In the genomic region with DNA sequence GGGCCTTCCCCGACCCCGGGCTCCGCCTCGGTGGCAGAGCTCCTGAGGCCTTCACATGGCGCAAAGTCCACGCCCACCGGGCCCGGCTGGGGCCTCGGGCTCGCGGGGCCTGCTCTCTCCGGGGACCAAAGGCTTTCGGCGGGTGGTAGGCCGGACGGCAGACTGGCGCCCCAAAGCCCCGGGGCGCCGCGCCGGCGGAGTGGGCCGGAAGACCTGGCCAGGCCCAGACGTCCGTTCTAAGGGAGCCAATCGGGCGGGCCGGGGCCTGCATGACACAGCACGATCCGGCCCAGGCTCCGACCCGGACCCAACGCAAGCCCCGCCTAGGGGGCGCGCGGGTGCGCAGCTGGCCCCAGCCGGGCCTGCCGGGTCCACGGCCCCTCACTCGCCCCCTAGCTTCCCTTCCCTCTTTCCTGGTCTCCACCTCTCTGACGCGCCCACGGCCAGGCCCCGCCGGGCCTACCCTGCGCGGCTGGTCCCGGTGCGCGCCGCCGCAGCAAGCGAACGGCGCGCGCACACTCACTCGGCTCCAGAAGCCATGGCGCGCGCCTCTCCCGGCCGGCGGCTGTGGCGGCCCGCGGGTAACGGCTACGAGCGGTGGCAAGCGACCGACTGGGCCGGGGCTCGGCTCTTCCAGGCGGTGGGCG, we compare ENCODE assay signal across 1 cellular context.
TF ChIP-seq lines count a peak whose summit lies in the region.

No MANE protein-coding gene starts in this region.

TF ChIP-seq in HepG2, 621 proteins besides CTCF, POLR2A, EP300 and RAD21 (continued from another document and continues in another):
- TF ChIP-seq ZSCAN25 (CRISPR knock-in tag; IDR thresholded peaks at IDR 0.05): peak; percentile 25; the same call in 1 of the 2 replicates
- TF ChIP-seq, protein P1, sequence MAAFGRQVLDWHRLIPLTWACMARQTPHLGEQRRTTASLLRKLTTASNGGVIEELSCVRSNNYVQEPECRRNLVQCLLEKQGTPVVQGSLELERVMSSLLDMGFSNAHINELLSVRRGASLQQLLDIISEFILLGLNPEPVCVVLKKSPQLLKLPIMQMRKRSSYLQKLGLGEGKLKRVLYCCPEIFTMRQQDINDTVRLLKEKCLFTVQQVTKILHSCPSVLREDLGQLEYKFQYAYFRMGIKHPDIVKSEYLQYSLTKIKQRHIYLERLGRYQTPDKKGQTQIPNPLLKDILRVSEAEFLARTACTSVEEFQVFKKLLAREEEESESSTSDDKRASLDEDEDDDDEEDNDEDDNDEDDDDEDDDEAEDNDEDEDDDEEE (CRISPR knock-in tag; IDR thresholded peaks at IDR 0.05): no peak; the same call in 1 of the 2 replicates
- TF ChIP-seq ZNF557 (CRISPR knock-in tag; IDR thresholded peaks at IDR 0.05): peak; percentile 61; the same call in 1 of the 2 replicates
- peak; percentile 27; the same call in 1 of the 2 replicates for TF ChIP-seq ELF1 (CRISPR knock-in tag; IDR thresholded peaks at IDR 0.05)
- TF ChIP-seq GABPA (IDR thresholded peaks at IDR 0.05; ENCODE audit: low read depth, low read length): no peak
- TF ChIP-seq GABPA (CRISPR knock-in tag; IDR thresholded peaks at IDR 0.05; ENCODE audit: low read depth): 0 out of 2 replicates have a peak, but pooled peaks have one; percentile 23
- TF ChIP-seq MAFF (IDR thresholded peaks at IDR 0.05; ENCODE audit: low read depth, low read length): peak; percentile 48; the same call in 1 of the 2 replicates
- 0 out of 2 replicates have a peak, but pooled peaks have one; percentile 13 for TF ChIP-seq PCBP1 (IDR thresholded peaks at IDR 0.05; ENCODE audit: borderline replicate concordance, low read depth, low read length)
- 0 out of 2 replicates have a peak, but pooled peaks have one; percentile 61 for TF ChIP-seq SMAD9 (CRISPR knock-in tag; IDR thresholded peaks at IDR 0.05)
- no peak for TF ChIP-seq RORA (CRISPR knock-in tag; IDR thresholded peaks at IDR 0.05)
- no peak for TF ChIP-seq IKZF4 (CRISPR knock-in tag; IDR thresholded peaks at IDR 0.05; ENCODE audit: borderline replicate concordance, low read depth, not compliant biosample characterization)
- TF ChIP-seq, protein P2, sequence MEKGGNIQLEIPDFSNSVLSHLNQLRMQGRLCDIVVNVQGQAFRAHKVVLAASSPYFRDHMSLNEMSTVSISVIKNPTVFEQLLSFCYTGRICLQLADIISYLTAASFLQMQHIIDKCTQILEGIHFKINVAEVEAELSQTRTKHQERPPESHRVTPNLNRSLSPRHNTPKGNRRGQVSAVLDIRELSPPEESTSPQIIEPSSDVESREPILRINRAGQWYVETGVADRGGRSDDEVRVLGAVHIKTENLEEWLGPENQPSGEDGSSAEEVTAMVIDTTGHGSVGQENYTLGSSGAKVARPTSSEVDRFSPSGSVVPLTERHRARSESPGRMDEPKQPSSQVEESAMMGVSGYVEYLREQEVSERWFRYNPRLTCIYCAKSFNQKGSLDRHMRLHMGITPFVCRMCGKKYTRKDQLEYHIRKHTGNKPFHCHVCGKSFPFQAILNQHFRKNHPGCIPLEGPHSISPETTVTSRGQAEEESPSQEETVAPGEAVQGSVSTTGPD (CRISPR knock-in tag; IDR thresholded peaks at IDR 0.05): no peak
- no peak for TF ChIP-seq MATR3 (CRISPR knock-in tag; IDR thresholded peaks at IDR 0.05)
- TF ChIP-seq RBFOX2 (IDR thresholded peaks at IDR 0.05; ENCODE audit: low read depth, low read length): peak; percentile 97; the same call in 1 of the 2 replicates
- TF ChIP-seq, protein P3, sequence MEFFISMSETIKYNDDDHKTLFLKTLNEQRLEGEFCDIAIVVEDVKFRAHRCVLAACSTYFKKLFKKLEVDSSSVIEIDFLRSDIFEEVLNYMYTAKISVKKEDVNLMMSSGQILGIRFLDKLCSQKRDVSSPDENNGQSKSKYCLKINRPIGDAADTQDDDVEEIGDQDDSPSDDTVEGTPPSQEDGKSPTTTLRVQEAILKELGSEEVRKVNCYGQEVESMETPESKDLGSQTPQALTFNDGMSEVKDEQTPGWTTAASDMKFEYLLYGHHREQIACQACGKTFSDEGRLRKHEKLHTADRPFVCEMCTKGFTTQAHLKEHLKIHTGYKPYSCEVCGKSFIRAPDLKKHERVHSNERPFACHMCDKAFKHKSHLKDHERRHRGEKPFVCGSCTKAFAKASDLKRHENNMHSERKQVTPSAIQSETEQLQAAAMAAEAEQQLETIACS (CRISPR knock-in tag; IDR thresholded peaks at IDR 0.05): peak; percentile 88
- TF ChIP-seq ZNF883 (CRISPR knock-in tag; IDR thresholded peaks at IDR 0.05; ENCODE audit: not compliant biosample characterization): peak; percentile 22
- no peak for TF ChIP-seq ZNF260 (CRISPR knock-in tag; IDR thresholded peaks at IDR 0.05; ENCODE audit: borderline replicate concordance, low read depth)
- peak; percentile 90; the same call in 1 of the 2 replicates for TF ChIP-seq ZBTB8A (CRISPR knock-in tag; IDR thresholded peaks at IDR 0.05; ENCODE audit: borderline replicate concordance, low read depth)
- no peak for TF ChIP-seq RFX1 (IDR thresholded peaks at IDR 0.05)
- no peak for TF ChIP-seq ZNF660 (CRISPR knock-in tag; IDR thresholded peaks at IDR 0.05; ENCODE audit: borderline replicate concordance, low read depth)
- TF ChIP-seq ZNF768 (CRISPR knock-in tag; IDR thresholded peaks at IDR 0.05): peak; percentile 41; the same call in 1 of the 2 replicates
- TF ChIP-seq ERF (CRISPR knock-in tag; IDR thresholded peaks at IDR 0.05): no peak; the same call in 1 of the 2 replicates
- TF ChIP-seq KMT2A (CRISPR knock-in tag; IDR thresholded peaks at IDR 0.05): peak; percentile 52; the same call in 1 of the 2 replicates
- peak; percentile 70 for TF ChIP-seq YEATS2 (CRISPR knock-in tag; IDR thresholded peaks at IDR 0.05; ENCODE audit: borderline replicate concordance)
- TF ChIP-seq, protein P4, sequence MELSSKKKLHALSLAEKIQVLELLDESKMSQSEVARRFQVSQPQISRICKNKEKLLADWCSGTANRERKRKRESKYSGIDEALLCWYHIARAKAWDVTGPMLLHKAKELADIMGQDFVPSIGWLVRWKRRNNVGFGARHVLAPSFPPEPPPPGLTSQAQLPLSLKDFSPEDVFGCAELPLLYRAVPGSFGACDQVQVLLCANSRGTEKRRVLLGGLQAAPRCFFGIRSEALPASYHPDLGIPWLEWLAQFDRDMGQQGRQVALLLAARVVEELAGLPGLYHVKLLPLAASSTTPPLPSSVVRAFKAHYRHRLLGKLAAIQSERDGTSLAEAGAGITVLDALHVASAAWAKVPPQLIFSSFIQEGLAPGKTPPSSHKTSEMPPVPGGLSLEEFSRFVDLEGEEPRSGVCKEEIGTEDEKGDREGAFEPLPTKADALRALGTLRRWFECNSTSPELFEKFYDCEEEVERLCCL (CRISPR knock-in tag; IDR thresholded peaks at IDR 0.05; ENCODE audit: borderline replicate concordance): no peak
- no peak for TF ChIP-seq KLF16 (CRISPR knock-in tag; IDR thresholded peaks at IDR 0.05)
- TF ChIP-seq, protein P5, sequence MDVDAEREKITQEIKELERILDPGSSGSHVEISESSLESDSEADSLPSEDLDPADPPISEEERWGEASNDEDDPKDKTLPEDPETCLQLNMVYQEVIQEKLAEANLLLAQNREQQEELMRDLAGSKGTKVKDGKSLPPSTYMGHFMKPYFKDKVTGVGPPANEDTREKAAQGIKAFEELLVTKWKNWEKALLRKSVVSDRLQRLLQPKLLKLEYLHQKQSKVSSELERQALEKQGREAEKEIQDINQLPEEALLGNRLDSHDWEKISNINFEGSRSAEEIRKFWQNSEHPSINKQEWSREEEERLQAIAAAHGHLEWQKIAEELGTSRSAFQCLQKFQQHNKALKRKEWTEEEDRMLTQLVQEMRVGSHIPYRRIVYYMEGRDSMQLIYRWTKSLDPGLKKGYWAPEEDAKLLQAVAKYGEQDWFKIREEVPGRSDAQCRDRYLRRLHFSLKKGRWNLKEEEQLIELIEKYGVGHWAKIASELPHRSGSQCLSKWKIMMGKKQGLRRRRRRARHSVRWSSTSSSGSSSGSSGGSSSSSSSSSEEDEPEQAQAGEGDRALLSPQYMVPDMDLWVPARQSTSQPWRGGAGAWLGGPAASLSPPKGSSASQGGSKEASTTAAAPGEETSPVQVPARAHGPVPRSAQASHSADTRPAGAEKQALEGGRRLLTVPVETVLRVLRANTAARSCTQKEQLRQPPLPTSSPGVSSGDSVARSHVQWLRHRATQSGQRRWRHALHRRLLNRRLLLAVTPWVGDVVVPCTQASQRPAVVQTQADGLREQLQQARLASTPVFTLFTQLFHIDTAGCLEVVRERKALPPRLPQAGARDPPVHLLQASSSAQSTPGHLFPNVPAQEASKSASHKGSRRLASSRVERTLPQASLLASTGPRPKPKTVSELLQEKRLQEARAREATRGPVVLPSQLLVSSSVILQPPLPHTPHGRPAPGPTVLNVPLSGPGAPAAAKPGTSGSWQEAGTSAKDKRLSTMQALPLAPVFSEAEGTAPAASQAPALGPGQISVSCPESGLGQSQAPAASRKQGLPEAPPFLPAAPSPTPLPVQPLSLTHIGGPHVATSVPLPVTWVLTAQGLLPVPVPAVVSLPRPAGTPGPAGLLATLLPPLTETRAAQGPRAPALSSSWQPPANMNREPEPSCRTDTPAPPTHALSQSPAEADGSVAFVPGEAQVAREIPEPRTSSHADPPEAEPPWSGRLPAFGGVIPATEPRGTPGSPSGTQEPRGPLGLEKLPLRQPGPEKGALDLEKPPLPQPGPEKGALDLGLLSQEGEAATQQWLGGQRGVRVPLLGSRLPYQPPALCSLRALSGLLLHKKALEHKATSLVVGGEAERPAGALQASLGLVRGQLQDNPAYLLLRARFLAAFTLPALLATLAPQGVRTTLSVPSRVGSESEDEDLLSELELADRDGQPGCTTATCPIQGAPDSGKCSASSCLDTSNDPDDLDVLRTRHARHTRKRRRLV (CRISPR knock-in tag; IDR thresholded peaks at IDR 0.05): no peak
- TF ChIP-seq ZNF460 (CRISPR knock-in tag; IDR thresholded peaks at IDR 0.05; ENCODE audit: borderline replicate concordance): no peak
- TF ChIP-seq ZNF383 (CRISPR knock-in tag; IDR thresholded peaks at IDR 0.05; ENCODE audit: borderline replicate concordance): no peak
- TF ChIP-seq TEAD2 (CRISPR knock-in tag; IDR thresholded peaks at IDR 0.05): no peak
- TF ChIP-seq ZNF251 (CRISPR knock-in tag; IDR thresholded peaks at IDR 0.05): no peak
- TF ChIP-seq CHD2 (IDR thresholded peaks at IDR 0.05; ENCODE audit: low read depth, low read length): no peak; the same call in 1 of the 2 replicates
- no peak for TF ChIP-seq SYNCRIP (IDR thresholded peaks at IDR 0.05; ENCODE audit: insufficient read depth, low read depth, low read length)
- no peak for TF ChIP-seq ZNF496 (CRISPR knock-in tag; IDR thresholded peaks at IDR 0.05; ENCODE audit: insufficient replicate concordance)
- TF ChIP-seq, protein P6, sequence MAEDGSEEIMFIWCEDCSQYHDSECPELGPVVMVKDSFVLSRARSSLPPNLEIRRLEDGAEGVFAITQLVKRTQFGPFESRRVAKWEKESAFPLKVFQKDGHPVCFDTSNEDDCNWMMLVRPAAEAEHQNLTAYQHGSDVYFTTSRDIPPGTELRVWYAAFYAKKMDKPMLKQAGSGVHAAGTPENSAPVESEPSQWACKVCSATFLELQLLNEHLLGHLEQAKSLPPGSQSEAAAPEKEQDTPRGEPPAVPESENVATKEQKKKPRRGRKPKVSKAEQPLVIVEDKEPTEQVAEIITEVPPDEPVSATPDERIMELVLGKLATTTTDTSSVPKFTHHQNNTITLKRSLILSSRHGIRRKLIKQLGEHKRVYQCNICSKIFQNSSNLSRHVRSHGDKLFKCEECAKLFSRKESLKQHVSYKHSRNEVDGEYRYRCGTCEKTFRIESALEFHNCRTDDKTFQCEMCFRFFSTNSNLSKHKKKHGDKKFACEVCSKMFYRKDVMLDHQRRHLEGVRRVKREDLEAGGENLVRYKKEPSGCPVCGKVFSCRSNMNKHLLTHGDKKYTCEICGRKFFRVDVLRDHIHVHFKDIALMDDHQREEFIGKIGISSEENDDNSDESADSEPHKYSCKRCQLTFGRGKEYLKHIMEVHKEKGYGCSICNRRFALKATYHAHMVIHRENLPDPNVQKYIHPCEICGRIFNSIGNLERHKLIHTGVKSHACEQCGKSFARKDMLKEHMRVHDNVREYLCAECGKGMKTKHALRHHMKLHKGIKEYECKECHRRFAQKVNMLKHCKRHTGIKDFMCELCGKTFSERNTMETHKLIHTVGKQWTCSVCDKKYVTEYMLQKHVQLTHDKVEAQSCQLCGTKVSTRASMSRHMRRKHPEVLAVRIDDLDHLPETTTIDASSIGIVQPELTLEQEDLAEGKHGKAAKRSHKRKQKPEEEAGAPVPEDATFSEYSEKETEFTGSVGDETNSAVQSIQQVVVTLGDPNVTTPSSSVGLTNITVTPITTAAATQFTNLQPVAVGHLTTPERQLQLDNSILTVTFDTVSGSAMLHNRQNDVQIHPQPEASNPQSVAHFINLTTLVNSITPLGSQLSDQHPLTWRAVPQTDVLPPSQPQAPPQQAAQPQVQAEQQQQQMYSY (CRISPR knock-in tag; IDR thresholded peaks at IDR 0.05): peak; percentile 97
- TF ChIP-seq SRF (IDR thresholded peaks at IDR 0.05; ENCODE audit: low read depth, low read length): no peak
- peak; percentile 31; the same call in 1 of the 2 replicates for TF ChIP-seq TBX2 (CRISPR knock-in tag; IDR thresholded peaks at IDR 0.05; ENCODE audit: borderline replicate concordance)
- TF ChIP-seq, protein P7, sequence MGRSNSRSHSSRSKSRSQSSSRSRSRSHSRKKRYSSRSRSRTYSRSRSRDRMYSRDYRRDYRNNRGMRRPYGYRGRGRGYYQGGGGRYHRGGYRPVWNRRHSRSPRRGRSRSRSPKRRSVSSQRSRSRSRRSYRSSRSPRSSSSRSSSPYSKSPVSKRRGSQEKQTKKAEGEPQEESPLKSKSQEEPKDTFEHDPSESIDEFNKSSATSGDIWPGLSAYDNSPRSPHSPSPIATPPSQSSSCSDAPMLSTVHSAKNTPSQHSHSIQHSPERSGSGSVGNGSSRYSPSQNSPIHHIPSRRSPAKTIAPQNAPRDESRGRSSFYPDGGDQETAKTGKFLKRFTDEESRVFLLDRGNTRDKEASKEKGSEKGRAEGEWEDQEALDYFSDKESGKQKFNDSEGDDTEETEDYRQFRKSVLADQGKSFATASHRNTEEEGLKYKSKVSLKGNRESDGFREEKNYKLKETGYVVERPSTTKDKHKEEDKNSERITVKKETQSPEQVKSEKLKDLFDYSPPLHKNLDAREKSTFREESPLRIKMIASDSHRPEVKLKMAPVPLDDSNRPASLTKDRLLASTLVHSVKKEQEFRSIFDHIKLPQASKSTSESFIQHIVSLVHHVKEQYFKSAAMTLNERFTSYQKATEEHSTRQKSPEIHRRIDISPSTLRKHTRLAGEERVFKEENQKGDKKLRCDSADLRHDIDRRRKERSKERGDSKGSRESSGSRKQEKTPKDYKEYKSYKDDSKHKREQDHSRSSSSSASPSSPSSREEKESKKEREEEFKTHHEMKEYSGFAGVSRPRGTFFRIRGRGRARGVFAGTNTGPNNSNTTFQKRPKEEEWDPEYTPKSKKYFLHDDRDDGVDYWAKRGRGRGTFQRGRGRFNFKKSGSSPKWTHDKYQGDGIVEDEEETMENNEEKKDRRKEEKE (IDR thresholded peaks at IDR 0.05): no peak
- TF ChIP-seq, protein P8, sequence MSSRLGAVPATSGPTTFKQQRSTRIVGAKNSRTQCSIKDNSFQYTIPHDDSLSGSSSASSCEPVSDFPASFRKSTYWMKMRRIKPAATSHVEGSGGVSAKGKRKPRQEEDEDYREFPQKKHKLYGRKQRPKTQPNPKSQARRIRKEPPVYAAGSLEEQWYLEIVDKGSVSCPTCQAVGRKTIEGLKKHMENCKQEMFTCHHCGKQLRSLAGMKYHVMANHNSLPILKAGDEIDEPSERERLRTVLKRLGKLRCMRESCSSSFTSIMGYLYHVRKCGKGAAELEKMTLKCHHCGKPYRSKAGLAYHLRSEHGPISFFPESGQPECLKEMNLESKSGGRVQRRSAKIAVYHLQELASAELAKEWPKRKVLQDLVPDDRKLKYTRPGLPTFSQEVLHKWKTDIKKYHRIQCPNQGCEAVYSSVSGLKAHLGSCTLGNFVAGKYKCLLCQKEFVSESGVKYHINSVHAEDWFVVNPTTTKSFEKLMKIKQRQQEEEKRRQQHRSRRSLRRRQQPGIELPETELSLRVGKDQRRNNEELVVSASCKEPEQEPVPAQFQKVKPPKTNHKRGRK (CRISPR knock-in tag; IDR thresholded peaks at IDR 0.05): no peak
- TF ChIP-seq ARNT (IDR thresholded peaks at IDR 0.05): no peak
